In the genomic region with DNA sequence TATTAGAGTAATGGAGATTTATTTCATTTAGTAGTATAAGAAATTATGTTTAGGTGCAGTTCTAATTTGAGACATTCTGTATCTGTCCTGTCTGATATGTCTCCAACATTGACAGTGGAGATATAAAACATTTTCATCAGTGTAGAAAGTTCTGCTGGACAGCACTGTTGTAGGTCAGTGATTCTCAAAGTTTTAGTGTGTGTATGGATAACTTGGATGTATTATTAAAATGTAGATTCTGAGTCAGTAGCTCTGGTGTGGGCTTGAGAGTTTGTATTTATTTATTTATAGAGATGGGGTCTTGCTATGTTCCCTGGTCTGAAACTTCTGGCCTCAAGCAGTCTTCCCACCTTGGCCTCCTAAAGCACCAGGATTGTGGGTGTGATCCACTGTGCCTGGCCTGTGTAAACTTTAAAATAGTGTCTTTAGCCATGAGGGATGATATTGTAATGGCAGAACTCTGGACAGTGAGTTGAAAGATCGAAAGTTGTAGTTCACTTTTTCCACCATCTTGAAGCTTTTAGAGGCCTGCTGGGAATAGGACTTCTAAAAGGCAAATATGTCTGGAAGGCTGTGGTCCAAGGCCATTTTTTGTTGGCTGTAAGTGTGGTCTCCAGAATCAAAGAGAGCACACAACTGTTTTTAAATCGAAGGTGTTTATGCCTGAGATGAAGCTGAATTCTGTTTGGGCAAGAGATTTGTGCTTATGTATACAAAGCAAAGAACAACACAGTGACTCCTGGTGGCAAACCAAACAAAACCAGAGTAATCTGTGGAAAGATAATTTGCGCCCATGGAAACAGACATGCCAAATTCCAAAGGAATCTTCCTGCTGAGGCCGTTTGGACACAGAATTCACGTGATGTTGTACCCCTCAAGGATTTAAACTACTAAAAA, we compare ENCODE assay signal across 9 cellular contexts. TPM values are rescaled to one million over a fixed set of nuclear protein-coding genes. Genes with fewer than 3 reads are reported as not detected.
DNase-seq lines count a peak whose midpoint lies in the region; ATAC-seq and TF ChIP-seq lines count a peak whose summit lies in the region.
"Had no signal": no experiment of that assay in that cellular context is flagged by ENCODE, and none has a peak within 500 bp of the region (broad histone marks: within the 10 kb centered on the region; RNA-seq: fewer than 3 reads in every experiment).

No MANE protein-coding gene starts in this region.

- no peaks in the 10 kb centered on the region for H3K9me3 ChIP-seq in mucosa of descending colon

- ATAC-seq in mucosa of descending colon (peak; percentile 36), HG03571 (IDR thresholded peaks at IDR 0.05; ENCODE audit: unreplicated experiment) (no peak)

- no peaks in the 10 kb centered on the region for H3K27me3 ChIP-seq in KMS-11 (ENCODE audit: insufficient read depth, low read depth)

- peaks cover 70% of the 10 kb centered on the region for H3K79me2 ChIP-seq in KMS-11 (ENCODE audit: insufficient read depth, low read depth)

- peaks cover 4% of the 10 kb centered on the region for H3K4me1 Mint-ChIP-seq in glutamatergic neuron (ENCODE audit: low read depth, unreplicated experiment)

- no peak overlapping the region for H3K4me3 Mint-ChIP-seq in glutamatergic neuron (ENCODE audit: unreplicated experiment)
- H3K4me3 Mint-ChIP-seq: brain had no signal

- H2AFZ ChIP-seq in KMS-11 (ENCODE audit: low read depth) = no peak overlapping the region

- H3K27ac Mint-ChIP-seq in glutamatergic neuron (ENCODE audit: unreplicated experiment) = no peak overlapping the region

- no peak overlapping the region for H3K4me3 ChIP-seq in KMS-11 (IDR thresholded peaks at IDR 0.05; ENCODE audit: insufficient read depth, low read depth, low read length)
- no peak overlapping the region for H3K4me3 ChIP-seq in astrocyte of the spinal cord (ENCODE audit: low read depth, low read length)
- H3K4me3 ChIP-seq in mucosa of descending colon = no peak overlapping the region

- no peak overlapping the region for H3K4me2 ChIP-seq in KMS-11

- peaks cover 3% of the 10 kb centered on the region for H4K20me1 ChIP-seq in KMS-11 (ENCODE audit: insufficient read depth)

- DNase-seq in D341Med (ENCODE audit: low spot score) (peak; percentile 45), astrocyte of the spinal cord (ENCODE audit: low read depth, low spot score) (peak; percentile 46), mucosa of descending colon (peak in 1 of 3 donors; percentile 16), glutamatergic neuron (no peak), ecto neural progenitor cell (ENCODE audit: low spot score) (no peak)
- DNase-seq in stimulated activated CD8-positive, alpha-beta memory T cell treated with anti-CD3 and anti-CD28 coated beads, Interleukin-4, amount 100 ng/mL, for 48 hours = no peak

- no peak overlapping the region for H3K9ac ChIP-seq in KMS-11

- H3K4me1 ChIP-seq in KMS-11 (ENCODE audit: low read depth, poor library complexity, severe bottlenecking) (peaks cover 24% of the 10 kb centered on the region), mucosa of descending colon (ENCODE audit: low read depth) (peaks cover 13% of the 10 kb centered on the region)

- TF ChIP-seq CTCF in KMS-11 (conservative IDR thresholded peaks at IDR 0.05; ENCODE audit: low read depth, low read length) = 0 out of 2 replicates have a peak, but pooled peaks have one; percentile 25
- peak; percentile 38 for TF ChIP-seq CTCF in astrocyte of the spinal cord (IDR thresholded peaks at IDR 0.05; ENCODE audit: low read depth, low read length)
- TF ChIP-seq CTCF in mucosa of descending colon (IDR thresholded peaks at IDR 0.05) = no peak
- no peak for TF ChIP-seq CTCF in glutamatergic neuron (IDR thresholded peaks at IDR 0.05; ENCODE audit: partially characterized antibody, unreplicated experiment)

- no peaks in the 10 kb centered on the region for H3K9me3 Mint-ChIP-seq in glutamatergic neuron (ENCODE audit: unreplicated experiment)

- H3K36me3 Mint-ChIP-seq in glutamatergic neuron (ENCODE audit: unreplicated experiment) = no peaks in the 10 kb centered on the region

- H3K27ac ChIP-seq in KMS-11 = no peak overlapping the region

- in situ Hi-C loops in astrocyte of the spinal cord (cut with HindIII; ENCODE audit: low sequenced_read_pairs) = no loop called here

- intact Hi-C loops in mucosa of descending colon (cut with DNase I, micrococcal nuclease) = no loop called here

- H3K36me3 ChIP-seq in KMS-11 (ENCODE audit: insufficient read depth) (no peaks in the 10 kb centered on the region), mucosa of descending colon (ENCODE audit: low read depth) (no peaks in the 10 kb centered on the region)

- no peaks in the 10 kb centered on the region for H3K27me3 Mint-ChIP-seq in glutamatergic neuron (ENCODE audit: unreplicated experiment)

RNA-seq across cellular contexts. Expression of gene UBAP1, which starts 12.4 kb away (rescaled TPM):
- total RNA-seq in mucosa of descending colon = 10 to 100 TPM; 33.7 to 53.1 (median 38.2) TPM
- total RNA-seq in glutamatergic neuron (ENCODE audit: unreplicated experiment) = 28.4 TPM

Comparison
In these comparisons a context has a peak if more than half of its experiments do, and no peak if none do; other contexts are left out.
1. DNase-seq: peak in D341Med (single experiment) and astrocyte of the spinal cord (single experiment); none in glutamatergic neuron (single experiment), stimulated activated CD8-positive, alpha-beta memory T cell treated with anti-CD3 and anti-CD28 coated beads, Interleukin-4, amount 100 ng/mL, for 48 hours (single experiment) and ecto neural progenitor cell (single experiment).
2. CTCF ChIP-seq: peak in KMS-11 (single experiment) and astrocyte of the spinal cord (single experiment); none in mucosa of descending colon (single experiment) and glutamatergic neuron (single experiment).